ENCODE assay signal across 30 cellular contexts in the genomic region with DNA sequence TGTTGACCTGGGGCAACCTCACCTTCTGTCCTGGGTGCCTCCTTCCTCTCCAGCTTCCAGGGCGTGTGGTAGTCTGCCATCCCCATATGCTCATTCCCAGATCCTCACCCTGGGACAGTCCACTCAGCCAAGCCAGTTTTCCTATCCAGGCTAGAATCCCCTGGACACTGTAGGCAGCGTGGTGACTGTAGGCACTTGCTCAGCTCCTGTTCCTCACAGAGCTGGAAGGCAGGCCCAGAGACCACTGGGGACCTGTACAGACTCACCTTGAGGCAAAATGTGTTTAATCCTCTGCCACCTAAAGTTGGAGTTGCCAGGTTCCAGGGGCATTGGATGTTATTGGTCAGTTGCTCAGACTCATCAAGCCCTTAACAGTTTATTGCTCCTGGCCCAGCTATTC. TPM values are rescaled to one million over a fixed set of nuclear protein-coding genes. Genes with fewer than 3 reads are reported as not detected.
DNase-seq lines count a peak whose midpoint lies in the region; ATAC-seq and TF ChIP-seq lines count a peak whose summit lies in the region.
"Had no signal": no experiment of that assay in that cellular context is flagged by ENCODE, and none has a peak within 500 bp of the region (broad histone marks: within the 10 kb centered on the region; RNA-seq: fewer than 3 reads in every experiment).

No MANE protein-coding gene starts in this region.

- H3K4me1 ChIP-seq in H9 (ENCODE audit: insufficient read depth, low read length), result no peaks in the 10 kb centered on the region
- H3K4me1 ChIP-seq: HAP-1, neural progenitor cell had no signal

- no peak overlapping the region for H3K18ac ChIP-seq in H9 (ENCODE audit: insufficient read length, low read depth, low read length)

- H3K14ac ChIP-seq in H9 (ENCODE audit: insufficient read depth, low read length), result no peak overlapping the region

- H3K23ac ChIP-seq in H9 (ENCODE audit: insufficient read length, low read depth, low read length), result no peak overlapping the region

- no peak overlapping the region for H2AK5ac ChIP-seq in H9 (ENCODE audit: insufficient read length, low read length)

- H3K27me3 Mint-ChIP-seq in CD14-positive monocyte (ENCODE audit: low read depth in 3 of 3) (peaks cover 61 to 83% (median 65%) of the 10 kb centered on the region in 3 donors), H9 (ENCODE audit: low read depth) (peaks cover 91% of the 10 kb centered on the region)

- no peak overlapping the region for H3T11ph ChIP-seq in H9 (ENCODE audit: low read length)

- no peak for ATAC-seq in sciatic nerve
- no peak for ATAC-seq in HG02571 (IDR thresholded peaks at IDR 0.05; ENCODE audit: unreplicated experiment)
- ATAC-seq: activated CD4-positive, CD25-positive, alpha-beta regulatory T cell treated with anti-CD3 and anti-CD28 coated beads, Interleukin-2, amount 50 U/mL, for 24 hours; left colon; PC-3; right cardiac atrium; Right ventricle myocardium inferior had no signal

- no peak overlapping the region for H3K4me2 ChIP-seq in H9 (ENCODE audit: insufficient read depth, insufficient read length, low read length)
- H3K4me2 ChIP-seq: BLaER1 treated with 17β-estradiol and CSF1 and Interleukin-3, amounts not matched to agents 10 nM and 100 nM; neural progenitor cell; SK-N-SH had no signal

- H2BK12ac ChIP-seq in H9 (ENCODE audit: insufficient read length, low read depth, low read length), result no peak overlapping the region

- no peaks in the 10 kb centered on the region for H3K79me1 ChIP-seq in H9 (ENCODE audit: insufficient read depth, low read depth, low read length, poor library complexity, severe bottlenecking)

- intact Hi-C loops in CD14-positive monocyte (cut with micrococcal nuclease), result no loop called here
- intact Hi-C loops in sciatic nerve (cut with DNase I), result no loop called here

- H3K9me3 ChIP-seq in H9 (ENCODE audit: control insufficient read depth, low read depth, low read length), result no peaks in the 10 kb centered on the region
- H3K9me3 ChIP-seq: BLaER1 treated with 17β-estradiol and CSF1 and Interleukin-3, amounts not matched to agents 10 nM and 100 nM; Caco-2; HAP-1; SK-N-SH; tibial nerve had no signal

- no peak overlapping the region for H3K4ac ChIP-seq in H9 (ENCODE audit: low read depth, low read length)

- H4K8ac ChIP-seq in H9 (replicated peaks; ENCODE audit: insufficient read length, low read depth, low read length), result no peak overlapping the region

- DNase-seq in CD14-positive monocyte (ENCODE audit: low spot score) (peak; percentile 34), H9 (peak; percentile 18), ecto neural progenitor cell (ENCODE audit: low spot score) (peak; percentile 17), sciatic nerve (ENCODE audit: low spot score) (peak; percentile 21), NCI-H69 (lab: John Stamatoyannopoulos, UW) (no peak)
- no peak for DNase-seq in effector CD8-positive, alpha-beta T cell (lab: John Stamatoyannopoulos, UW)
- DNase-seq: activated CD4-positive, alpha-beta memory T cell treated with anti-CD3 and anti-CD28 coated beads for 36 hours; brain microvascular endothelial cell; effector CD4-positive, alpha-beta T cell; hypothalamus; Karpas-422; NCI-H1930; NCI-H2227 treated with DMSO at 0.1 percent for 48 hours; NCI-H526; PC-3; right cardiac atrium; SK-N-SH; stimulated activated CD4-positive, alpha-beta T cell treated with anti-CD3 and anti-CD28 coated beads, Interleukin-12 subunit alpha, Interleukin-12 subunit beta, amount 100 ng/mL, for 4 hours; stimulated activated CD4-positive, alpha-beta T cell treated with anti-CD3 and anti-CD28 coated beads, Interleukin-2, amount 100 ng/mL, for 48 hours had no signal

- H3K4me3 Mint-ChIP-seq in CD14-positive monocyte, result peak overlapping the region in 1 of 2 donors; percentile 55
- H3K4me3 Mint-ChIP-seq in H9, result no peak overlapping the region
- H3K4me3 Mint-ChIP-seq: activated CD4-positive, alpha-beta memory T cell treated with anti-CD3 and anti-CD28 coated beads for 36 hours had no signal

- H3K27me3 ChIP-seq in H9 (ENCODE audit: insufficient read depth, low read length), result peaks cover 48% of the 10 kb centered on the region

- H3K4me1 Mint-ChIP-seq in CD14-positive monocyte (peaks cover 14% of the 10 kb centered on the region), H9 (peaks cover 8 to 21% of the 10 kb centered on the region in 2 experiments)

- WGBS in H9 (ENCODE audit: extremely low coverage, insufficient read length, low lambda C conversion rate), result no CpG with 5 or more reads among the region's 2 CpGs

- no peak overlapping the region for H2BK15ac ChIP-seq in H9 (ENCODE audit: low read depth, low read length)

- H4K91ac ChIP-seq in H9 (ENCODE audit: insufficient read length, low read depth, low read length), result no peak overlapping the region

- no peak overlapping the region for H2AFZ ChIP-seq in H9 (ENCODE audit: low read length)
- H2AFZ ChIP-seq: neural progenitor cell had no signal

- H2BK120ac ChIP-seq in H9 (ENCODE audit: low read depth, low read length, poor library complexity, severe bottlenecking), result no peak overlapping the region

- H4K5ac ChIP-seq in H9 (ENCODE audit: insufficient read length, low read depth, low read length), result no peak overlapping the region

- peaks cover 5% of the 10 kb centered on the region for H4K20me1 ChIP-seq in H9 (ENCODE audit: control insufficient read depth, insufficient read depth, insufficient read length)

- no peak overlapping the region for H2BK5ac ChIP-seq in H9 (ENCODE audit: insufficient read length, low read length)

- H3K56ac ChIP-seq in H9 (ENCODE audit: insufficient read length, low read depth, low read length), result no peak overlapping the region

- peaks cover 10% of the 10 kb centered on the region for H3K23me2 ChIP-seq in H9 (ENCODE audit: insufficient read length, low read depth, low read length, poor library complexity, severe bottlenecking)

- TF ChIP-seq CTCF in CD14-positive monocyte (IDR thresholded peaks at IDR 0.05) (no peak), H9 (conservative IDR thresholded peaks at IDR 0.05) (no peak)

- no peak overlapping the region for H2BK20ac ChIP-seq in H9 (ENCODE audit: low read depth, low read length, poor library complexity, severe bottlenecking)

- no peak overlapping the region for H3K27ac Mint-ChIP-seq in CD14-positive monocyte
- no peak overlapping the region for H3K27ac Mint-ChIP-seq in H9
- H3K27ac Mint-ChIP-seq: activated CD4-positive, alpha-beta memory T cell treated with anti-CD3 and anti-CD28 coated beads for 36 hours; neural progenitor cell had no signal

- H3K79me2 ChIP-seq in H9 (ENCODE audit: insufficient read depth, low read length), result no peaks in the 10 kb centered on the region

- H3K9ac ChIP-seq in H9 (ENCODE audit: extremely low read depth, insufficient read length, low read length), result no peak overlapping the region
- H3K9ac ChIP-seq: BLaER1 treated with 17β-estradiol and CSF1 and Interleukin-3, amounts not matched to agents 10 nM and 100 nM; neural progenitor cell; SK-N-SH had no signal

- H3K36me3 Mint-ChIP-seq in CD14-positive monocyte (peaks cover 4 to 11% of the 10 kb centered on the region in 2 donors), H9 (ENCODE audit: insufficient read depth in 1 of 3, low read depth in 3 of 3) (no peaks in the 10 kb centered on the region)
- H3K36me3 Mint-ChIP-seq: activated CD4-positive, alpha-beta memory T cell treated with anti-CD3 and anti-CD28 coated beads for 36 hours; neural progenitor cell had no signal

- H3K9me3 Mint-ChIP-seq in CD14-positive monocyte (peaks cover 0 to 25% (median 3%) of the 10 kb centered on the region in 7 donors), H9 (peaks cover 0 to 2% of the 10 kb centered on the region in 2 experiments; a peak in 1 of 5 replicates)
- H3K9me3 Mint-ChIP-seq: activated CD4-positive, alpha-beta memory T cell treated with anti-CD3 and anti-CD28 coated beads for 36 hours had no signal

- H3K27ac ChIP-seq in H9 (ENCODE audit: insufficient read length, low read depth, low read length), result no peak overlapping the region
- H3K27ac ChIP-seq: BLaER1 treated with 17β-estradiol and CSF1 and Interleukin-3, amounts not matched to agents 10 nM and 100 nM; brain microvascular endothelial cell; epithelial cell of prostate; neural progenitor cell; tibial nerve had no signal

RNA-seq across cellular contexts. Expression of gene GRID1, which starts 2.4 kb away (rescaled TPM):
- polyA plus RNA-seq in CD14-positive monocyte, result not detected
- total RNA-seq in H9 (2021) (0.35 TPM in 1 of 2 replicates, not detected in the other), sciatic nerve (15.4 TPM)
- total RNA-seq: activated CD4-positive, alpha-beta memory T cell treated with anti-CD3 and anti-CD28 coated beads for 36 hours; PC-3; T-helper 1 cell treated with Interleukin-12 subunit alpha and Interleukin-12 subunit beta and Interleukin-4 antibody, amounts not matched to agents 30 ng/mL and 1 ng/mL, for 36 hours had no signal

Comparison
In these comparisons a context has a peak if more than half of its experiments do, and no peak if none do; other contexts are left out.
1. DNase-seq: peak in CD14-positive monocyte (single experiment), H9 (single experiment), ecto neural progenitor cell (single experiment) and sciatic nerve (single experiment); none in effector CD8-positive, alpha-beta T cell (single experiment) and NCI-H69 (single experiment).
2. RNA of gene GRID1, which starts 2.4 kb away (total RNA-seq): 15.4 TPM in sciatic nerve (single experiment); 0.35 TPM in H9; every median in the first group is over 10 times any median in the second.